In genomic region chr19:658059-658839, GRCh38 we compare ENCODE assay signal across 1 cellular context.
TF ChIP-seq lines count a peak whose summit lies in the region.

No MANE protein-coding gene starts in this region.

TF ChIP-seq in HEK293T, 16 proteins besides CTCF, POLR2A, EP300 and RAD21 (continued from another document):
- TF ChIP-seq PKNOX1 (IDR thresholded peaks at IDR 0.05): no peak
TF ChIP-seq in HEK293T: peak in this region for 0.
